ENCODE assay signal across 1 cellular context in genomic region chr9:33415152-33416038, GRCh38.
TF ChIP-seq lines count a peak whose summit lies in the region.

No MANE protein-coding gene starts in this region.

TF ChIP-seq in HepG2, 621 proteins besides CTCF, POLR2A, EP300 and RAD21 (continued from another document and continues in another):
- no peak for TF ChIP-seq ZNF646 (CRISPR knock-in tag; IDR thresholded peaks at IDR 0.05)
- no peak for TF ChIP-seq SNAPC2 (CRISPR knock-in tag; IDR thresholded peaks at IDR 0.05)
- peak; percentile 88; the same call in 1 of the 2 replicates for TF ChIP-seq HINFP (CRISPR knock-in tag; IDR thresholded peaks at IDR 0.05; ENCODE audit: low read depth)
- peak; percentile 96 for TF ChIP-seq POGK (CRISPR knock-in tag; conservative IDR thresholded peaks at IDR 0.05)
- no peak for TF ChIP-seq RORA (CRISPR knock-in tag; IDR thresholded peaks at IDR 0.05)
- peak; percentile 12; the same call in 1 of the 2 replicates for TF ChIP-seq ARID3A (IDR thresholded peaks at IDR 0.05; ENCODE audit: low read depth, low read length)
- TF ChIP-seq CC2D1A (CRISPR knock-in tag; IDR thresholded peaks at IDR 0.05) = no peak
- 0 out of 2 replicates have a peak, but pooled peaks have one; percentile 89 for TF ChIP-seq CENPBD1 (CRISPR knock-in tag; IDR thresholded peaks at IDR 0.05; ENCODE audit: borderline replicate concordance, low read depth)
- TF ChIP-seq ZFYVE20 (CRISPR knock-in tag; IDR thresholded peaks at IDR 0.05; ENCODE audit: borderline replicate concordance, low read depth) = no peak
- 0 out of 2 replicates have a peak, but pooled peaks have one; percentile 52 for TF ChIP-seq ZNF629 (CRISPR knock-in tag; conservative IDR thresholded peaks at IDR 0.05)
- TF ChIP-seq POLR2G (IDR thresholded peaks at IDR 0.05; ENCODE audit: low read depth, low read length) = no peak
- TF ChIP-seq ZNF784 (CRISPR knock-in tag; IDR thresholded peaks at IDR 0.05; ENCODE audit: borderline replicate concordance) = peak; percentile 62
- peak; percentile 100 for TF ChIP-seq SOX5 (CRISPR knock-in tag; IDR thresholded peaks at IDR 0.05; ENCODE audit: borderline replicate concordance)
- no peak for TF ChIP-seq CEBPB (IDR thresholded peaks at IDR 0.05; ENCODE audit: borderline replicate concordance, low read depth, low read length)
- TF ChIP-seq ZNF768 (CRISPR knock-in tag; IDR thresholded peaks at IDR 0.05) = peak; percentile 97
- TF ChIP-seq SAP130 (CRISPR knock-in tag; IDR thresholded peaks at IDR 0.05; ENCODE audit: low read depth) = peak; percentile 96
- no peak for TF ChIP-seq TCF12 (IDR thresholded peaks at IDR 0.05)
- TF ChIP-seq TCF12 (CRISPR knock-in tag; IDR thresholded peaks at IDR 0.05) = peak; percentile 95
- no peak for TF ChIP-seq ZNF234 (CRISPR knock-in tag; conservative IDR thresholded peaks at IDR 0.05)
- peak; percentile 84 for TF ChIP-seq NR2C2 (CRISPR knock-in tag; IDR thresholded peaks at IDR 0.05; ENCODE audit: borderline replicate concordance)
- peak; percentile 79 for TF ChIP-seq ZFP36 (IDR thresholded peaks at IDR 0.05; ENCODE audit: borderline replicate concordance, low read depth, low read length, partially characterized antibody)
- peak; percentile 96; the same call in 1 of the 2 replicates for TF ChIP-seq ZNF501 (CRISPR knock-in tag; IDR thresholded peaks at IDR 0.05)
- no peak for TF ChIP-seq ZBTB44 (CRISPR knock-in tag; IDR thresholded peaks at IDR 0.05)
- TF ChIP-seq ZSCAN25 (CRISPR knock-in tag; IDR thresholded peaks at IDR 0.05) = peak; percentile 94
- 0 out of 2 replicates have a peak, but pooled peaks have one; percentile 48 for TF ChIP-seq SMYD3 (CRISPR knock-in tag; IDR thresholded peaks at IDR 0.05)
- TF ChIP-seq RAD51 (IDR thresholded peaks at IDR 0.05; ENCODE audit: borderline replicate concordance) = no peak
- TF ChIP-seq ZNF607 (CRISPR knock-in tag; IDR thresholded peaks at IDR 0.05; ENCODE audit: borderline replicate concordance) = peak; percentile 84; the same call in 1 of the 2 replicates
- no peak for TF ChIP-seq ATRX (CRISPR knock-in tag; IDR thresholded peaks at IDR 0.05; ENCODE audit: borderline replicate concordance)
- TF ChIP-seq DDIT3 (CRISPR knock-in tag; IDR thresholded peaks at IDR 0.05) = no peak
- TF ChIP-seq ZNF414 (CRISPR knock-in tag; IDR thresholded peaks at IDR 0.05) = peak; percentile 92
- TF ChIP-seq GLI4 (CRISPR knock-in tag; IDR thresholded peaks at IDR 0.05; ENCODE audit: borderline replicate concordance) = no peak
- peak; percentile 77; the same call in 1 of the 2 replicates for TF ChIP-seq CENPT (CRISPR knock-in tag; IDR thresholded peaks at IDR 0.05; ENCODE audit: low read depth)
- TF ChIP-seq SIN3B (IDR thresholded peaks at IDR 0.05; ENCODE audit: low read length) = no peak
- no peak for TF ChIP-seq PREB (CRISPR knock-in tag; IDR thresholded peaks at IDR 0.05)
- TF ChIP-seq ATF4 (CRISPR knock-in tag; IDR thresholded peaks at IDR 0.05) = peak in 1 of 2 experiments; percentile 96; a peak in 2 of 4 replicates
- no peak for TF ChIP-seq FLYWCH1 (CRISPR knock-in tag; IDR thresholded peaks at IDR 0.05)
- TF ChIP-seq ZNF781 (CRISPR knock-in tag; IDR thresholded peaks at IDR 0.05; ENCODE audit: borderline replicate concordance, not compliant biosample characterization) = no peak
- TF ChIP-seq ZNF124 (CRISPR knock-in tag; IDR thresholded peaks at IDR 0.05) = peak; percentile 93; the same call in 1 of the 2 replicates
- peak; percentile 74; the same call in 1 of the 2 replicates for TF ChIP-seq ZNF749 (CRISPR knock-in tag; IDR thresholded peaks at IDR 0.05; ENCODE audit: borderline replicate concordance)
- peak; percentile 90 for TF ChIP-seq FOXP1 (IDR thresholded peaks at IDR 0.05)
- peak; percentile 98 for TF ChIP-seq FOXP1 (CRISPR knock-in tag; IDR thresholded peaks at IDR 0.05)
- no peak for TF ChIP-seq ZNF138 (CRISPR knock-in tag; IDR thresholded peaks at IDR 0.05; ENCODE audit: low read depth)
- peak; percentile 96 for TF ChIP-seq NFKBIZ (CRISPR knock-in tag; IDR thresholded peaks at IDR 0.05)
- TF ChIP-seq E2F2 (CRISPR knock-in tag; IDR thresholded peaks at IDR 0.05; ENCODE audit: borderline replicate concordance) = 0 out of 2 replicates have a peak, but pooled peaks have one; percentile 59
- TF ChIP-seq ZNF253 (CRISPR knock-in tag; IDR thresholded peaks at IDR 0.05; ENCODE audit: borderline replicate concordance) = peak; percentile 86; the same call in 1 of the 2 replicates
